In genomic region chr1:26159113-26160039, GRCh38 we compare ENCODE assay signal across 13 cellular contexts. TPM values are rescaled to one million over a fixed set of nuclear protein-coding genes. Genes with fewer than 3 reads are reported as not detected.
DNase-seq lines count a peak whose midpoint lies in the region; ATAC-seq, FAIRE-seq and TF ChIP-seq lines count a peak whose summit lies in the region.
"Had no signal": no experiment of that assay in that cellular context is flagged by ENCODE, and none has a peak within 500 bp of the region (broad histone marks: within the 10 kb centered on the region; RNA-seq: fewer than 3 reads in every experiment).

No MANE protein-coding gene starts in this region.

- H3K4me3 ChIP-seq in esophagus squamous epithelium, result peak overlapping the region; percentile 0 to 75 (median 54)
- H3K4me3 ChIP-seq in upper lobe of left lung, result peak overlapping the region; percentile 1 to 62 (median 52)
- no peak overlapping the region for H3K4me3 ChIP-seq in small intestine (ENCODE audit: low read depth in 1 of 2, low read length in 2 of 2)

- H3K27ac ChIP-seq in esophagus squamous epithelium (peak overlapping the region in 3 of 4 donors; percentile 49 to 68 (median 64)), upper lobe of left lung (peak overlapping the region; percentile 55 to 83 (median 70)), small intestine (ENCODE audit: low read depth in 1 of 2, low read length in 1 of 2) (no peak overlapping the region)

- peak overlapping the region; percentile 55 for H3K4me3 Mint-ChIP-seq in mesothelial cell of epicardium
- H3K4me3 Mint-ChIP-seq: activated naive CD8-positive, alpha-beta T cell treated with anti-CD3 and anti-CD28 coated beads, Interleukin-2, amount 10 ng/mL, durations not matched to agents 7 days and 5 days had no signal

- H3K9me3 ChIP-seq in esophagus squamous epithelium, result no peaks in the 10 kb centered on the region
- H3K9me3 ChIP-seq in upper lobe of left lung, result no peaks in the 10 kb centered on the region
- no peaks in the 10 kb centered on the region for H3K9me3 ChIP-seq in small intestine (ENCODE audit: control insufficient read depth, low read depth)

- no peak for TF ChIP-seq EP300 in upper lobe of left lung (IDR thresholded peaks at IDR 0.05)

- DNase-seq in M059J (ENCODE audit: low read depth) (peak; percentile 26), esophagus squamous epithelium (lab: John Stamatoyannopoulos, UW) (no peak), mesothelial cell of epicardium (ENCODE audit: low spot score in 2 of 2, unreplicated experiment in 2 of 2) (no peak), upper lobe of left lung (no peak), EL (no peak), NCI-H2171 treated with DMSO at 0.1 percent for 48 hours (lab: John Stamatoyannopoulos, UW) (no peak), small intestine (no peak)
- DNase-seq: activated naive CD8-positive, alpha-beta T cell treated with anti-CD3 and anti-CD28 coated beads, Interleukin-2, amount 10 ng/mL, durations not matched to agents 7 days and 5 days; NCI-H1048 had no signal

- H3K27ac Mint-ChIP-seq in mesothelial cell of epicardium, result peak overlapping the region; percentile 30
- H3K27ac Mint-ChIP-seq: activated naive CD8-positive, alpha-beta T cell treated with anti-CD3 and anti-CD28 coated beads, Interleukin-2, amount 10 ng/mL, durations not matched to agents 7 days and 5 days; progenitor cell of endocrine pancreas had no signal

- H3K4me1 Mint-ChIP-seq in mesothelial cell of epicardium, result peaks cover 51% of the 10 kb centered on the region

- no peak for ATAC-seq in upper lobe of left lung (ENCODE audit: low FRiP score in 2 of 2)

- TF ChIP-seq CTCF in esophagus squamous epithelium (IDR thresholded peaks at IDR 0.05) (no peak), mesothelial cell of epicardium (IDR thresholded peaks at IDR 0.05; ENCODE audit: unreplicated experiment) (no peak), upper lobe of left lung (IDR thresholded peaks at IDR 0.05) (no peak)

- peaks cover 6% of the 10 kb centered on the region for H3K27me3 Mint-ChIP-seq in mesothelial cell of epicardium (ENCODE audit: low read depth)

- no peaks in the 10 kb centered on the region for H3K36me3 Mint-ChIP-seq in mesothelial cell of epicardium
- H3K36me3 Mint-ChIP-seq: activated naive CD8-positive, alpha-beta T cell treated with anti-CD3 and anti-CD28 coated beads, Interleukin-2, amount 10 ng/mL, durations not matched to agents 7 days and 5 days had no signal

- FAIRE-seq in small intestine (lab: Jason Lieb, UNC), result no peak

- H3K4me1 ChIP-seq in esophagus squamous epithelium (peaks cover 21 to 53% (median 26%) of the 10 kb centered on the region in 3 donors), upper lobe of left lung (peaks cover 31 to 42% (median 40%) of the 10 kb centered on the region in 4 donors), small intestine (ENCODE audit: control insufficient read depth in 2 of 2, insufficient read depth in 1 of 2, low read depth in 1 of 2, low read length in 1 of 2) (no peaks in the 10 kb centered on the region)

- H3K9me3 Mint-ChIP-seq in mesothelial cell of epicardium, result no peaks in the 10 kb centered on the region
- H3K9me3 Mint-ChIP-seq: activated naive CD8-positive, alpha-beta T cell treated with anti-CD3 and anti-CD28 coated beads, Interleukin-2, amount 10 ng/mL, durations not matched to agents 7 days and 5 days had no signal

- peak in 1 of 4 donors; percentile 21 for TF ChIP-seq POLR2A in esophagus squamous epithelium (IDR thresholded peaks at IDR 0.05)
- TF ChIP-seq POLR2A in upper lobe of left lung (IDR thresholded peaks at IDR 0.05), result no peak

- H3K27me3 ChIP-seq in esophagus squamous epithelium, result peaks cover 0 to 80% (median 0%) of the 10 kb centered on the region in 4 donors
- peaks cover 0 to 3% (median 0%) of the 10 kb centered on the region in 4 donors for H3K27me3 ChIP-seq in upper lobe of left lung
- H3K27me3 ChIP-seq in small intestine (ENCODE audit: control insufficient read depth in 2 of 2, insufficient read depth in 2 of 2, low read length in 2 of 2), result peaks cover 4 to 14% of the 10 kb centered on the region in 2 donors

- H3K36me3 ChIP-seq in esophagus squamous epithelium, result no peaks in the 10 kb centered on the region
- H3K36me3 ChIP-seq in upper lobe of left lung, result no peaks in the 10 kb centered on the region
- no peaks in the 10 kb centered on the region for H3K36me3 ChIP-seq in small intestine (ENCODE audit: control insufficient read depth in 2 of 2, insufficient read depth in 2 of 2, low read length in 2 of 2)

- 58 to 76% methylated on average over 4 to 7 of the region's 7 CpGs for WGBS in esophagus squamous epithelium, 2 donors
- WGBS in upper lobe of left lung, 2 donors, result 52 to 59% methylated on average over 7 of the region's 7 CpGs
- 66 to 69% (median 67%) methylated on average over 7 of the region's 7 CpGs for WGBS in small intestine, 3 donors

- intact Hi-C loops in esophagus squamous epithelium (cut with DNase I), result loop anchor here (5.0 to 10.0 kb wide), 2 partner anchors 127 to 155 kb away; partner anchors contain the start of gene CD52

RNA-seq across cellular contexts. Expression of gene FAM110D, which starts 0.5 kb away (rescaled TPM):
- not detected in 2 replicates for total RNA-seq in M059J (2014; rRNA removed; shearing (Covaris generic))
- total RNA-seq in esophagus squamous epithelium (1 to 10 TPM in 2 of 4 donors, under 1 TPM in 2; 0.23 to 5.1 (median 2.0) TPM), mesothelial cell of epicardium (0.58 to 0.84 TPM (median 0.69 TPM) in 3 replicates), upper lobe of left lung (1 to 10 TPM; 1.0 to 6.7 (median 4.7) TPM)
- 1 to 10 TPM in 1 of 3 donors, under 1 TPM in 1, not detected in 1; 0.54 to 3.1 TPM for polyA plus RNA-seq in small intestine
- total RNA-seq: activated naive CD8-positive, alpha-beta T cell treated with anti-CD3 and anti-CD28 coated beads, Interleukin-2, amount 10 ng/mL, durations not matched to agents 7 days and 5 days; NCI-H460 had no signal

RNA-seq across cellular contexts. Expression of gene C1orf232, which starts 9.4 kb away (rescaled TPM):
- not detected in 2 replicates for total RNA-seq in M059J (2014; rRNA removed; shearing (Covaris generic))
- not detected for total RNA-seq in esophagus squamous epithelium
- total RNA-seq in mesothelial cell of epicardium, result not detected in 3 replicates
- not detected for total RNA-seq in upper lobe of left lung
- not detected for polyA plus RNA-seq in small intestine
- total RNA-seq: activated naive CD8-positive, alpha-beta T cell treated with anti-CD3 and anti-CD28 coated beads, Interleukin-2, amount 10 ng/mL, durations not matched to agents 7 days and 5 days; dermis microvascular lymphatic vessel endothelial cell; lung microvascular endothelial cell; NCI-H460; progenitor cell of endocrine pancreas had no signal

RNA-seq across cellular contexts. Expression of gene ZNF593, which starts 10.3 kb away (rescaled TPM):
- 22.4 and 23.0 TPM in 2 replicates for total RNA-seq in M059J (2014; rRNA removed; shearing (Covaris generic))
- total RNA-seq in esophagus squamous epithelium (10 to 100 TPM; 19.2 to 45.6 (median 24.7) TPM), mesothelial cell of epicardium (27.1 to 28.7 TPM (median 28.6 TPM) in 3 replicates), upper lobe of left lung (10 to 100 TPM in 5 of 6 donors, 1 to 10 TPM in 1; 9.8 to 46.5 (median 29.2) TPM)
- 100 to 1,000 TPM in 2 of 3 donors, 10 to 100 TPM in 1; 67.3 to 152 (median 122) TPM for polyA plus RNA-seq in small intestine

RNA-seq across cellular contexts. Expression of gene ZNF593OS, which starts 12.3 kb away (rescaled TPM):
- total RNA-seq in M059J (2014; rRNA removed; shearing (Covaris generic)), result not detected in 2 replicates
- total RNA-seq in esophagus squamous epithelium (not detected), mesothelial cell of epicardium (not detected in 3 replicates), upper lobe of left lung (not detected)
- polyA plus RNA-seq in small intestine, result under 1 TPM in 1 of 3 donors, not detected in 2; 0.16 TPM
- total RNA-seq: activated naive CD8-positive, alpha-beta T cell treated with anti-CD3 and anti-CD28 coated beads, Interleukin-2, amount 10 ng/mL, durations not matched to agents 7 days and 5 days; dermis microvascular lymphatic vessel endothelial cell; lung microvascular endothelial cell; NCI-H460; progenitor cell of endocrine pancreas had no signal

RNA-seq across cellular contexts. Expression of gene CNKSR1, which starts 17.9 kb away (rescaled TPM):
- total RNA-seq in M059J (2014; rRNA removed; shearing (Covaris generic)), result 0.49 TPM in 1 of 2 replicates, not detected in the other
- total RNA-seq in esophagus squamous epithelium, result 10 to 100 TPM; 17.8 to 43.3 (median 25.9) TPM
- total RNA-seq in mesothelial cell of epicardium, result 50.2 to 53.9 TPM (median 52.2 TPM) in 3 replicates
- 10 to 100 TPM; 20.4 to 98.5 (median 43.1) TPM for total RNA-seq in upper lobe of left lung
- 10 to 100 TPM; 16.1 to 54.1 (median 41.6) TPM for polyA plus RNA-seq in small intestine
- total RNA-seq: dermis microvascular lymphatic vessel endothelial cell, lung microvascular endothelial cell had no signal

Comparison
In these comparisons a context has a peak if more than half of its experiments do, and no peak if none do; other contexts are left out.
1. H3K27ac ChIP-seq: peak in esophagus squamous epithelium (3 of 4) and upper lobe of left lung (4 of 4); none in small intestine (0 of 2).
2. H3K4me3 ChIP-seq: peak in esophagus squamous epithelium (4 of 4) and upper lobe of left lung (4 of 4); none in small intestine (0 of 2).